1 cellular context compared by ENCODE assay signal in genomic region chr6:34284563-34285545, GRCh38.
TF ChIP-seq lines count a peak whose summit lies in the region.

No MANE protein-coding gene starts in this region.

TF ChIP-seq in HEK293T, 16 proteins besides CTCF, POLR2A, EP300 and RAD21 (continued from another document):
- no peak for TF ChIP-seq FOXK2 (IDR thresholded peaks at IDR 0.05)
- TF ChIP-seq CTBP1 (IDR thresholded peaks at IDR 0.05; ENCODE audit: borderline replicate concordance): no peak
TF ChIP-seq in HEK293T: peak in this region for 0.
